In genomic region chr10:119113805-119114732, GRCh38 we compare ENCODE assay signal across 1 cellular context.
A peak's percentile ranks its signal among the peaks of the same experiment; 100 is the strongest.
TF ChIP-seq lines count a peak whose summit lies in the region.

No MANE protein-coding gene starts in this region.

TF ChIP-seq in HepG2, 621 proteins besides CTCF, POLR2A, EP300 and RAD21 (continues in another document):
- TF ChIP-seq RBM22 (optimal IDR thresholded peaks at IDR 0.05; ENCODE audit: low read length) (no peak), KLF16 (CRISPR knock-in tag; IDR thresholded peaks at IDR 0.05) (peak in 1 of 2 experiments; percentile 73; a peak in 2 of 4 replicates), YEATS2 (CRISPR knock-in tag; IDR thresholded peaks at IDR 0.05; ENCODE audit: borderline replicate concordance) (peak; percentile 61; the same call in 1 of the 2 replicates), MAF1 (CRISPR knock-in tag; IDR thresholded peaks at IDR 0.05; ENCODE audit: borderline replicate concordance) (no peak), NR2C2 (CRISPR knock-in tag; IDR thresholded peaks at IDR 0.05; ENCODE audit: borderline replicate concordance) (peak; percentile 66; the same call in 1 of the 2 replicates), ZNF292 (CRISPR knock-in tag; IDR thresholded peaks at IDR 0.05; ENCODE audit: borderline replicate concordance, low read depth) (peak; percentile 19; the same call in 1 of the 2 replicates), ZNF432 (CRISPR knock-in tag; IDR thresholded peaks at IDR 0.05; ENCODE audit: borderline replicate concordance) (no peak), ZNF350 (CRISPR knock-in tag; IDR thresholded peaks at IDR 0.05; ENCODE audit: borderline replicate concordance, low read depth) (peak; percentile 76; the same call in 1 of the 2 replicates), TBX2 (CRISPR knock-in tag; IDR thresholded peaks at IDR 0.05; ENCODE audit: borderline replicate concordance) (peak; percentile 88), ZNF709 (CRISPR knock-in tag; IDR thresholded peaks at IDR 0.05) (no peak; the same call in 1 of the 2 replicates), YY1 (IDR thresholded peaks at IDR 0.05; ENCODE audit: insufficient read depth, insufficient replicate concordance, low read depth, low read length) (peak; percentile 23), POLR2AphosphoS2 (IDR thresholded peaks at IDR 0.05; ENCODE audit: low read depth, low read length) (peak; percentile 60; the same call in 1 of the 2 replicates), ZMAT5 (CRISPR knock-in tag; IDR thresholded peaks at IDR 0.05; ENCODE audit: borderline replicate concordance, low read depth) (no peak), HNF1B (CRISPR knock-in tag; IDR thresholded peaks at IDR 0.05) (peak; percentile 62; the same call in 1 of the 2 replicates), TRIM24 (CRISPR knock-in tag; IDR thresholded peaks at IDR 0.05) (peak; percentile 77; the same call in 1 of the 2 replicates), TAF15 (IDR thresholded peaks at IDR 0.05; ENCODE audit: low read depth, low read length, poor library complexity, severe bottlenecking) (no peak), ZNF232 (CRISPR knock-in tag; IDR thresholded peaks at IDR 0.05; ENCODE audit: borderline replicate concordance) (peak; percentile 17; the same call in 1 of the 2 replicates), HDAC2 (CRISPR knock-in tag; IDR thresholded peaks at IDR 0.05) (peak; percentile 88), HNF4A (CRISPR knock-in tag; IDR thresholded peaks at IDR 0.05) (peak; percentile 97), ZNF24 (IDR thresholded peaks at IDR 0.05) (0 out of 2 replicates have a peak, but pooled peaks have one; percentile 56), KLF13 (CRISPR knock-in tag; IDR thresholded peaks at IDR 0.05) (no peak), POLR2G (IDR thresholded peaks at IDR 0.05; ENCODE audit: low read depth, low read length) (peak; percentile 65; the same call in 1 of the 2 replicates), REPIN1 (CRISPR knock-in tag; IDR thresholded peaks at IDR 0.05; ENCODE audit: borderline replicate concordance, low read depth) (peak; percentile 74; the same call in 1 of the 2 replicates), ZNF598 (CRISPR knock-in tag; IDR thresholded peaks at IDR 0.05; ENCODE audit: borderline replicate concordance) (peak; percentile 33; the same call in 1 of the 2 replicates), CHCHD3 (CRISPR knock-in tag; IDR thresholded peaks at IDR 0.05) (no peak), GABPA (IDR thresholded peaks at IDR 0.05; ENCODE audit: low read depth, low read length) (no peak), GABPA (CRISPR knock-in tag; IDR thresholded peaks at IDR 0.05; ENCODE audit: low read depth) (peak; percentile 77), MLX (CRISPR knock-in tag; IDR thresholded peaks at IDR 0.05) (peak; percentile 60), EEA1 (CRISPR knock-in tag; IDR thresholded peaks at IDR 0.05; ENCODE audit: borderline replicate concordance) (no peak), ZBTB21 (CRISPR knock-in tag; IDR thresholded peaks at IDR 0.05) (0 out of 2 replicates have a peak, but pooled peaks have one; percentile 30), HMG20A (CRISPR knock-in tag; IDR thresholded peaks at IDR 0.05; ENCODE audit: borderline replicate concordance) (peak; percentile 67; the same call in 1 of the 2 replicates), MAZ (IDR thresholded peaks at IDR 0.05; ENCODE audit: borderline replicate concordance, low read depth, low read length) (no peak), MAZ (CRISPR knock-in tag; IDR thresholded peaks at IDR 0.05; ENCODE audit: low read depth) (peak; percentile 42; the same call in 1 of the 2 replicates), ZFY (CRISPR knock-in tag; IDR thresholded peaks at IDR 0.05) (peak; percentile 45; the same call in 1 of the 2 replicates), GABPB1 (CRISPR knock-in tag; IDR thresholded peaks at IDR 0.05) (peak; percentile 73), ZNF788 (CRISPR knock-in tag; IDR thresholded peaks at IDR 0.05; ENCODE audit: borderline replicate concordance) (peak; percentile 83; the same call in 1 of the 2 replicates), NCOA1 (CRISPR knock-in tag; IDR thresholded peaks at IDR 0.05) (peak; percentile 74; the same call in 1 of the 2 replicates), ZNF430 (CRISPR knock-in tag; IDR thresholded peaks at IDR 0.05) (peak; percentile 89; the same call in 1 of the 2 replicates), ZBTB7B (CRISPR knock-in tag; IDR thresholded peaks at IDR 0.05) (peak; percentile 57; the same call in 1 of the 2 replicates), DDIT3 (CRISPR knock-in tag; IDR thresholded peaks at IDR 0.05) (peak; percentile 91; the same call in 1 of the 2 replicates), ZNF816 (CRISPR knock-in tag; IDR thresholded peaks at IDR 0.05; ENCODE audit: borderline replicate concordance) (no peak)
- TF ChIP-seq, protein P1, sequence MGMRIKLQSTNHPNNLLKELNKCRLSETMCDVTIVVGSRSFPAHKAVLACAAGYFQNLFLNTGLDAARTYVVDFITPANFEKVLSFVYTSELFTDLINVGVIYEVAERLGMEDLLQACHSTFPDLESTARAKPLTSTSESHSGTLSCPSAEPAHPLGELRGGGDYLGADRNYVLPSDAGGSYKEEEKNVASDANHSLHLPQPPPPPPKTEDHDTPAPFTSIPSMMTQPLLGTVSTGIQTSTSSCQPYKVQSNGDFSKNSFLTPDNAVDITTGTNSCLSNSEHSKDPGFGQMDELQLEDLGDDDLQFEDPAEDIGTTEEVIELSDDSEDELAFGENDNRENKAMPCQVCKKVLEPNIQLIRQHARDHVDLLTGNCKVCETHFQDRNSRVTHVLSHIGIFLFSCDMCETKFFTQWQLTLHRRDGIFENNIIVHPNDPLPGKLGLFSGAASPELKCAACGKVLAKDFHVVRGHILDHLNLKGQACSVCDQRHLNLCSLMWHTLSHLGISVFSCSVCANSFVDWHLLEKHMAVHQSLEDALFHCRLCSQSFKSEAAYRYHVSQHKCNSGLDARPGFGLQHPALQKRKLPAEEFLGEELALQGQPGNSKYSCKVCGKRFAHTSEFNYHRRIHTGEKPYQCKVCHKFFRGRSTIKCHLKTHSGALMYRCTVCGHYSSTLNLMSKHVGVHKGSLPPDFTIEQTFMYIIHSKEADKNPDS (CRISPR knock-in tag; IDR thresholded peaks at IDR 0.05), result no peak
- TF ChIP-seq, protein P2, sequence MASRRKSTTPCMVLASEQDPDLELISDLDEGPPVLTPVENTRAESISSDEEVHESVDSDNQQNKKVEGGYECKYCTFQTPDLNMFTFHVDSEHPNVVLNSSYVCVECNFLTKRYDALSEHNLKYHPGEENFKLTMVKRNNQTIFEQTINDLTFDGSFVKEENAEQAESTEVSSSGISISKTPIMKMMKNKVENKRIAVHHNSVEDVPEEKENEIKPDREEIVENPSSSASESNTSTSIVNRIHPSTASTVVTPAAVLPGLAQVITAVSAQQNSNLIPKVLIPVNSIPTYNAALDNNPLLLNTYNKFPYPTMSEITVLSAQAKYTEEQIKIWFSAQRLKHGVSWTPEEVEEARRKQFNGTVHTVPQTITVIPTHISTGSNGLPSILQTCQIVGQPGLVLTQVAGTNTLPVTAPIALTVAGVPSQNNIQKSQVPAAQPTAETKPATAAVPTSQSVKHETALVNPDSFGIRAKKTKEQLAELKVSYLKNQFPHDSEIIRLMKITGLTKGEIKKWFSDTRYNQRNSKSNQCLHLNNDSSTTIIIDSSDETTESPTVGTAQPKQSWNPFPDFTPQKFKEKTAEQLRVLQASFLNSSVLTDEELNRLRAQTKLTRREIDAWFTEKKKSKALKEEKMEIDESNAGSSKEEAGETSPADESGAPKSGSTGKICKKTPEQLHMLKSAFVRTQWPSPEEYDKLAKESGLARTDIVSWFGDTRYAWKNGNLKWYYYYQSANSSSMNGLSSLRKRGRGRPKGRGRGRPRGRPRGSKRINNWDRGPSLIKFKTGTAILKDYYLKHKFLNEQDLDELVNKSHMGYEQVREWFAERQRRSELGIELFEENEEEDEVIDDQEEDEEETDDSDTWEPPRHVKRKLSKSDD (CRISPR knock-in tag; IDR thresholded peaks at IDR 0.05; ENCODE audit: low read depth), result 0 out of 2 replicates have a peak, but pooled peaks have one; percentile 43
- TF ChIP-seq, protein P3, sequence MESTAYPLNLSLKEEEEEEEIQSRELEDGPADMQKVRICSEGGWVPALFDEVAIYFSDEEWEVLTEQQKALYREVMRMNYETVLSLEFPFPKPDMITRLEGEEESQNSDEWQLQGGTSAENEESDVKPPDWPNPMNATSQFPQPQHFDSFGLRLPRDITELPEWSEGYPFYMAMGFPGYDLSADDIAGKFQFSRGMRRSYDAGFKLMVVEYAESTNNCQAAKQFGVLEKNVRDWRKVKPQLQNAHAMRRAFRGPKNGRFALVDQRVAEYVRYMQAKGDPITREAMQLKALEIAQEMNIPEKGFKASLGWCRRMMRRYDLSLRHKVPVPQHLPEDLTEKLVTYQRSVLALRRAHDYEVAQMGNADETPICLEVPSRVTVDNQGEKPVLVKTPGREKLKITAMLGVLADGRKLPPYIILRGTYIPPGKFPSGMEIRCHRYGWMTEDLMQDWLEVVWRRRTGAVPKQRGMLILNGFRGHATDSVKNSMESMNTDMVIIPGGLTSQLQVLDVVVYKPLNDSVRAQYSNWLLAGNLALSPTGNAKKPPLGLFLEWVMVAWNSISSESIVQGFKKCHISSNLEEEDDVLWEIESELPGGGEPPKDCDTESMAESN (CRISPR knock-in tag; conservative IDR thresholded peaks at IDR 0.05), result peak; percentile 71
- TF ChIP-seq, protein P4, sequence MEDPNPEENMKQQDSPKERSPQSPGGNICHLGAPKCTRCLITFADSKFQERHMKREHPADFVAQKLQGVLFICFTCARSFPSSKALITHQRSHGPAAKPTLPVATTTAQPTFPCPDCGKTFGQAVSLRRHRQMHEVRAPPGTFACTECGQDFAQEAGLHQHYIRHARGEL (CRISPR knock-in tag; IDR thresholded peaks at IDR 0.05), result no peak
- TF ChIP-seq, protein P5, sequence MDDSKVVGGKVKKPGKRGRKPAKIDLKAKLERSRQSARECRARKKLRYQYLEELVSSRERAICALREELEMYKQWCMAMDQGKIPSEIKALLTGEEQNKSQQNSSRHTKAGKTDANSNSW (CRISPR knock-in tag; IDR thresholded peaks at IDR 0.05; ENCODE audit: borderline replicate concordance), result no peak
- TF ChIP-seq, protein P6, sequence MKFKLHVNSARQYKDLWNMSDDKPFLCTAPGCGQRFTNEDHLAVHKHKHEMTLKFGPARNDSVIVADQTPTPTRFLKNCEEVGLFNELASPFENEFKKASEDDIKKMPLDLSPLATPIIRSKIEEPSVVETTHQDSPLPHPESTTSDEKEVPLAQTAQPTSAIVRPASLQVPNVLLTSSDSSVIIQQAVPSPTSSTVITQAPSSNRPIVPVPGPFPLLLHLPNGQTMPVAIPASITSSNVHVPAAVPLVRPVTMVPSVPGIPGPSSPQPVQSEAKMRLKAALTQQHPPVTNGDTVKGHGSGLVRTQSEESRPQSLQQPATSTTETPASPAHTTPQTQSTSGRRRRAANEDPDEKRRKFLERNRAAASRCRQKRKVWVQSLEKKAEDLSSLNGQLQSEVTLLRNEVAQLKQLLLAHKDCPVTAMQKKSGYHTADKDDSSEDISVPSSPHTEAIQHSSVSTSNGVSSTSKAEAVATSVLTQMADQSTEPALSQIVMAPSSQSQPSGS (CRISPR knock-in tag; IDR thresholded peaks at IDR 0.05), result peak; percentile 70; the same call in 1 of the 2 replicates
- TF ChIP-seq, protein P7, sequence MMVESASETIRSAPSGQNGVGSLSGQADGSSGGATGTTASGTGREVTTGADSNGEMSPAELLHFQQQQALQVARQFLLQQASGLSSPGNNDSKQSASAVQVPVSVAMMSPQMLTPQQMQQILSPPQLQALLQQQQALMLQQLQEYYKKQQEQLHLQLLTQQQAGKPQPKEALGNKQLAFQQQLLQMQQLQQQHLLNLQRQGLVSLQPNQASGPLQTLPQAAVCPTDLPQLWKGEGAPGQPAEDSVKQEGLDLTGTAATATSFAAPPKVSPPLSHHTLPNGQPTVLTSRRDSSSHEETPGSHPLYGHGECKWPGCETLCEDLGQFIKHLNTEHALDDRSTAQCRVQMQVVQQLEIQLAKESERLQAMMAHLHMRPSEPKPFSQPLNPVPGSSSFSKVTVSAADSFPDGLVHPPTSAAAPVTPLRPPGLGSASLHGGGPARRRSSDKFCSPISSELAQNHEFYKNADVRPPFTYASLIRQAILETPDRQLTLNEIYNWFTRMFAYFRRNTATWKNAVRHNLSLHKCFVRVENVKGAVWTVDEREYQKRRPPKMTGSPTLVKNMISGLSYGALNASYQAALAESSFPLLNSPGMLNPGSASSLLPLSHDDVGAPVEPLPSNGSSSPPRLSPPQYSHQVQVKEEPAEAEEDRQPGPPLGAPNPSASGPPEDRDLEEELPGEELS (CRISPR knock-in tag; IDR thresholded peaks at IDR 0.05), result peak; percentile 87
- TF ChIP-seq, protein P8, sequence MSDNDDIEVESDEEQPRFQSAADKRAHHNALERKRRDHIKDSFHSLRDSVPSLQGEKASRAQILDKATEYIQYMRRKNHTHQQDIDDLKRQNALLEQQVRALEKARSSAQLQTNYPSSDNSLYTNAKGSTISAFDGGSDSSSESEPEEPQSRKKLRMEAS (IDR thresholded peaks at IDR 0.05), result peak; percentile 67
